12 cellular contexts compared by ENCODE assay signal in genomic region chr3:41716391-41716910, GRCh38.
DNase-seq lines count a peak whose midpoint lies in the region; ATAC-seq and TF ChIP-seq lines count a peak whose summit lies in the region.
"Had no signal": no experiment of that assay in that cellular context is flagged by ENCODE, and none has a peak within 500 bp of the region (broad histone marks: within the 10 kb centered on the region; RNA-seq: fewer than 3 reads in every experiment).

No MANE protein-coding gene starts in this region.

- H3K27ac ChIP-seq in thoracic aorta: no peak overlapping the region
- H3K27ac ChIP-seq: BLaER1 treated with 17β-estradiol and CSF1 and Interleukin-3, amounts not matched to agents 10 nM and 100 nM; gastrocnemius medialis had no signal

- TF ChIP-seq CTCF in fibroblast of the aortic adventitia (IDR thresholded peaks at IDR 0.05; ENCODE audit: insufficient read depth, low read length): peak; percentile 59
- peak; percentile 13 for TF ChIP-seq CTCF in thoracic aorta (IDR thresholded peaks at IDR 0.05)

- DNase-seq in NCI-H2227 (lab: John Stamatoyannopoulos, UW; ENCODE audit: unreplicated experiment) (peak; percentile 1), NCI-H2227 treated with DMSO at 0.1 percent for 48 hours (lab: John Stamatoyannopoulos, UW) (no peak), SW480 (ENCODE audit: low spot score) (peak; percentile 42), fibroblast of the aortic adventitia (ENCODE audit: low read depth) (peak; percentile 52), thoracic aorta (ENCODE audit: low spot score) (no peak), kidney glomerular epithelial cell (lab: John Stamatoyannopoulos, UW) (no peak)
- no peak for DNase-seq in stimulated activated CD4-positive, alpha-beta T cell treated with anti-CD3 and anti-CD28 coated beads, Interleukin-4, amount 100 ng/mL, for 24 hours
- no peak for DNase-seq in activated effector memory CD4-positive, alpha-beta T cell treated with Interleukin-2 at 50 U/mL for 16 hours
- DNase-seq: gastrocnemius medialis; NCI-H2029 treated with DMSO at 0.1 percent for 48 hours; stimulated activated CD4-positive, alpha-beta T cell treated with anti-CD3 and anti-CD28 coated beads, Interleukin-4, amount 100 ng/mL, for 4 hours had no signal

- ATAC-seq in thoracic aorta (ENCODE audit: insufficient number of reproducible peaks, low FRiP score, low read depth): no peak
- ATAC-seq: gastrocnemius medialis had no signal

- no peaks in the 10 kb centered on the region for H3K36me3 ChIP-seq in thoracic aorta
- H3K36me3 ChIP-seq: BLaER1 treated with 17β-estradiol and CSF1 and Interleukin-3, amounts not matched to agents 10 nM and 100 nM; gastrocnemius medialis had no signal

- H3K4me3 ChIP-seq in fibroblast of the aortic adventitia (ENCODE audit: low read depth, low read length) (no peak overlapping the region), thoracic aorta (no peak overlapping the region)
- H3K4me3 ChIP-seq: BLaER1 treated with 17β-estradiol and CSF1 and Interleukin-3, amounts not matched to agents 10 nM and 100 nM; gastrocnemius medialis had no signal

- no peaks in the 10 kb centered on the region for H3K9me3 ChIP-seq in thoracic aorta
- H3K9me3 ChIP-seq: BLaER1 treated with 17β-estradiol and CSF1 and Interleukin-3, amounts not matched to agents 10 nM and 100 nM; gastrocnemius medialis had no signal

- H3K27me3 ChIP-seq in thoracic aorta (replicated peaks; ENCODE audit: insufficient read depth): no peaks in the 10 kb centered on the region
- H3K27me3 ChIP-seq: BLaER1 treated with 17β-estradiol and CSF1 and Interleukin-3, amounts not matched to agents 10 nM and 100 nM; gastrocnemius medialis had no signal

- H3K4me1 ChIP-seq in thoracic aorta (ENCODE audit: control insufficient read depth in 1 of 2, low read depth in 2 of 2): no peaks in the 10 kb centered on the region
- H3K4me1 ChIP-seq: gastrocnemius medialis had no signal

Comparison
In these comparisons a context has a peak if more than half of its experiments do, and no peak if none do; other contexts are left out.
1. DNase-seq: peak in NCI-H2227 (single experiment), SW480 (single experiment) and fibroblast of the aortic adventitia (single experiment); none in NCI-H2227 treated with DMSO at 0.1 percent for 48 hours (single experiment), thoracic aorta (single experiment), kidney glomerular epithelial cell (single experiment), stimulated activated CD4-positive, alpha-beta T cell treated with anti-CD3 and anti-CD28 coated beads, Interleukin-4, amount 100 ng/mL, for 24 hours (single experiment) and activated effector memory CD4-positive, alpha-beta T cell treated with Interleukin-2 at 50 U/mL for 16 hours (single experiment).